Comparison of ENCODE assay signal across 13 cellular contexts in the genomic region with DNA sequence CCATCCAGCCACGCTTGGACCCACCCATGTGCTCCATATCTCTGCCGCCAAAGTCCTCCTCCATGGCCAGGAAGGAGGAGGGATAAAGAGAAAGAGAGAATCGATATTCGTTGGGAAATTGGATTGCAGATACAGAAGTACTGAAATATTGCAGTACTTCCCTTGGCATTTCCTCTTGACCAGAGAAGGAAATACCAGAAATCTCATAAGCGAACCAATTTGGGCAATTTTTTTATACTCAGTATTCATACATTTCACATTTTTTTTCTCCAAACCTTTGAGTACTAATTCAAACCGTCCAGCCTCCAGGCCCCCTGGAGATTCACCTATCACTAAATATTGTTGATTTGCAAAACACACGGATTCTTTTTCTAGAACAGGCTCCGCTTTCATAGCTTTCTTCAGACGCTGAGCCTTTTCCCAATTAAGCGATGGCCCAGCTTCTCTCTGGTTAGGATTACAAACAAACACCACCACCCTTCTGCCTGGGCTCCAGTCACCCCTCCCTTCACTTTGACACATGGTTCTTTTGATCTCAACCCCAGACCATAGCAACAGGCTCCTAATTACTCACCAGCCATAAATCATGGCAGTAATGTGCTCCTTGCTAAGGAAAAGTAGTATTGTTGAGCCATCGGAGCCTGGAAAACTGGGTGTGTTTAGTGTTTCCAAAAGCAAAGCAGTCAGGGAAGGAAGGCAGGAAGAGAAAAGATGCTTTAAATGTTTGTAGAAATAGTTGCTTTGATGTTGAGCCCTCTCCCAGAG.
DNase-seq lines count a peak whose midpoint lies in the region; ATAC-seq and TF ChIP-seq lines count a peak whose summit lies in the region.
"Had no signal": no experiment of that assay in that cellular context is flagged by ENCODE, and none has a peak within 500 bp of the region (broad histone marks: within the 10 kb centered on the region; RNA-seq: fewer than 3 reads in every experiment).

No MANE protein-coding gene starts in this region.

- POLR2A ChIA-PET in activated CD8-positive, alpha-beta T cell treated with anti-CD3 and anti-CD28 coated beads, Interleukin-2, amount 10 ng/mL, durations not matched to agents 7 days and 5 days (lab: Charles Lee) = no interaction called here

- no peaks in the 10 kb centered on the region for H3K9me3 Mint-ChIP-seq in activated CD8-positive, alpha-beta T cell treated with anti-CD3 and anti-CD28 coated beads, Interleukin-2, amount 10 ng/mL, durations not matched to agents 7 days and 5 days (ENCODE audit: insufficient read depth)

- no peak overlapping the region for H3K27ac Mint-ChIP-seq in activated CD8-positive, alpha-beta T cell treated with anti-CD3 and anti-CD28 coated beads, Interleukin-2, amount 10 ng/mL, durations not matched to agents 7 days and 5 days

- intact Hi-C loops in left ventricle myocardium inferior (cut with micrococcal nuclease) (loop anchor here (10.0 kb wide), 1 partner anchor 137 kb away; no protein-coding TSS in a partner anchor), left ventricle myocardium superior (cut with micrococcal nuclease) (no loop called here)

- ATAC-seq in left ventricle myocardium superior (no peak), GM21576 (IDR thresholded peaks at IDR 0.05; ENCODE audit: unreplicated experiment) (no peak)
- no peak for ATAC-seq in activated CD8-positive, alpha-beta T cell treated with anti-CD3 and anti-CD28 coated beads, Interleukin-2, amount 10 ng/mL, durations not matched to agents 7 days and 5 days

- no peak for TF ChIP-seq CTCF in left ventricle myocardium inferior (IDR thresholded peaks at IDR 0.05; ENCODE audit: borderline replicate concordance)
- TF ChIP-seq CTCF in kidney epithelial cell (IDR thresholded peaks at IDR 0.05; ENCODE audit: insufficient read depth, low read length, poor library complexity, severe bottlenecking) = no peak

- H3K36me3 Mint-ChIP-seq in activated CD8-positive, alpha-beta T cell treated with anti-CD3 and anti-CD28 coated beads, Interleukin-2, amount 10 ng/mL, durations not matched to agents 7 days and 5 days (ENCODE audit: low read depth) = no peaks in the 10 kb centered on the region

- H3K4me3 Mint-ChIP-seq in activated CD8-positive, alpha-beta T cell treated with anti-CD3 and anti-CD28 coated beads, Interleukin-2, amount 10 ng/mL, durations not matched to agents 7 days and 5 days = no peak overlapping the region

- peaks cover 9% of the 10 kb centered on the region for H3K4me1 ChIP-seq in left ventricle myocardium inferior

- H3K36me3 ChIP-seq in left ventricle myocardium inferior = no peaks in the 10 kb centered on the region
- H3K36me3 ChIP-seq in kidney epithelial cell (ENCODE audit: control insufficient read depth, insufficient read depth, low read length) = no peaks in the 10 kb centered on the region
- H3K36me3 ChIP-seq: right lobe of liver had no signal

- DNase-seq in left ventricle myocardium inferior = no peak
- no peak for DNase-seq in left ventricle myocardium superior
- peak; percentile 20 for DNase-seq in SHP77 treated with DMSO at 0.1 percent for 48 hours (lab: John Stamatoyannopoulos, UW)
- DNase-seq in kidney epithelial cell (ENCODE audit: low read depth) = peak; percentile 69
- no peak for DNase-seq in activated CD8-positive, alpha-beta T cell treated with anti-CD3 and anti-CD28 coated beads, Interleukin-2, amount 10 ng/mL, durations not matched to agents 7 days and 5 days
- no peak for DNase-seq in foreskin melanocyte
- no peak for DNase-seq in NCI-H2029 treated with DMSO at 0.1 percent for 48 hours (lab: John Stamatoyannopoulos, UW)
- DNase-seq: activated CD4-positive, CD25-positive, alpha-beta regulatory T cell; activated naive CD4-positive, alpha-beta T cell treated with anti-CD3 and anti-CD28 coated beads, Interleukin-2, amount 50 U/mL, for 16 hours; KG1; OCI-M1; right lobe of liver had no signal

- H3K27me3 ChIP-seq in left ventricle myocardium inferior (ENCODE audit: low read depth) (no peaks in the 10 kb centered on the region), kidney epithelial cell (ENCODE audit: control insufficient read depth, insufficient read depth, low read length) (no peaks in the 10 kb centered on the region)
- H3K27me3 ChIP-seq: right lobe of liver had no signal

- H3K27ac ChIP-seq in left ventricle myocardium inferior (replicated peaks) = peak overlapping the region; percentile 30
- H3K27ac ChIP-seq: right lobe of liver had no signal

- CTCF ChIA-PET in activated CD8-positive, alpha-beta T cell treated with anti-CD3 and anti-CD28 coated beads, Interleukin-2, amount 10 ng/mL, durations not matched to agents 7 days and 5 days (lab: Charles Lee) = no interaction called here

- no peaks in the 10 kb centered on the region for H3K27me3 Mint-ChIP-seq in activated CD8-positive, alpha-beta T cell treated with anti-CD3 and anti-CD28 coated beads, Interleukin-2, amount 10 ng/mL, durations not matched to agents 7 days and 5 days (ENCODE audit: low read depth)

- H3K4me3 ChIP-seq in left ventricle myocardium inferior (no peak overlapping the region), kidney epithelial cell (ENCODE audit: low read depth, low read length) (no peak overlapping the region)
- H3K4me3 ChIP-seq: right lobe of liver had no signal

- no peaks in the 10 kb centered on the region for H3K9me3 ChIP-seq in left ventricle myocardium inferior (replicated peaks)
- H3K9me3 ChIP-seq: right lobe of liver had no signal

- no peaks in the 10 kb centered on the region for H3K4me1 Mint-ChIP-seq in activated CD8-positive, alpha-beta T cell treated with anti-CD3 and anti-CD28 coated beads, Interleukin-2, amount 10 ng/mL, durations not matched to agents 7 days and 5 days (ENCODE audit: low read depth)

Comparison
In these comparisons a context has a peak if more than half of its experiments do, and no peak if none do; other contexts are left out.
1. DNase-seq: peak in SHP77 treated with DMSO at 0.1 percent for 48 hours (single experiment) and kidney epithelial cell (single experiment); none in left ventricle myocardium inferior (single experiment), left ventricle myocardium superior (single experiment), activated CD8-positive, alpha-beta T cell treated with anti-CD3 and anti-CD28 coated beads, Interleukin-2, amount 10 ng/mL, durations not matched to agents 7 days and 5 days (single experiment), foreskin melanocyte (single experiment) and NCI-H2029 treated with DMSO at 0.1 percent for 48 hours (single experiment).